ENCODE assay signal across 8 cellular contexts in genomic region chr16:48244080-48244862, GRCh38. TPM values are rescaled to one million over a fixed set of nuclear protein-coding genes. Genes with fewer than 3 reads are reported as not detected.
A peak's percentile ranks its signal among the peaks of the same experiment; 100 is the strongest.
DNase-seq lines count a peak whose midpoint lies in the region; ATAC-seq and TF ChIP-seq lines count a peak whose summit lies in the region.

Gene LONP2, plus strand, starts transcription at chr16:48244300. Its CDS starts 89 bp downstream, at chr16:48244389.

- H3K4me3 ChIP-seq in SU-DHL-6 (ENCODE audit: insufficient read depth, low read length, poor library complexity, severe bottlenecking), result peak within 1 kb of the TSS; percentile 51
- H3K4me3 ChIP-seq in ovary, result peak within 1 kb of the TSS; percentile 78
- H3K4me3 ChIP-seq in thymus (ENCODE audit: low read length), result peak within 1 kb of the TSS; percentile 90

- TF ChIP-seq POLR2A in GM10847 (IDR thresholded peaks at IDR 0.05; ENCODE audit: extremely low read depth, insufficient read length) (peak; percentile 59), ovary (IDR thresholded peaks at IDR 0.05) (peak; percentile 29)

- intact Hi-C loops in Right ventricle myocardium inferior (cut with DNase I), result loop anchor here (10.0 kb wide), 1 partner anchor 291 kb away; no protein-coding TSS in a partner anchor
- intact Hi-C loops in ovary (cut with DNase I), result loop anchor here in 1 of 4 donors (10.0 kb wide), 1 partner anchor 371 kb away; the partner anchor contains the start of gene N4BP1

- H3K27ac Mint-ChIP-seq in activated naive CD8-positive, alpha-beta T cell treated with anti-CD3 and anti-CD28 coated beads, Interleukin-2, amount 10 ng/mL, durations not matched to agents 7 days and 5 days, result peak within 1 kb of the TSS; percentile 92

- H3F3A ChIP-seq in SU-DHL-6 (ENCODE audit: insufficient read depth), result no peaks in the 10 kb centered on the region

- H3K36me3 ChIP-seq in SU-DHL-6 (ENCODE audit: low read length) (no peaks in the 10 kb centered on the region), ovary (no peaks in the 10 kb centered on the region), thymus (ENCODE audit: control insufficient read depth, insufficient read depth) (no peaks in the 10 kb centered on the region)

- H3K9me3 Mint-ChIP-seq in activated naive CD8-positive, alpha-beta T cell treated with anti-CD3 and anti-CD28 coated beads, Interleukin-2, amount 10 ng/mL, durations not matched to agents 7 days and 5 days, result peaks cover 3% of the 10 kb centered on the region

- H4K20me1 ChIP-seq in SU-DHL-6 (ENCODE audit: low read depth, low read length), result no peaks in the 10 kb centered on the region

- no peak for TF ChIP-seq CTCF in SU-DHL-6 (IDR thresholded peaks at IDR 0.05; ENCODE audit: insufficient read depth, low read length, poor library complexity, severe bottlenecking)
- TF ChIP-seq CTCF in ovary (IDR thresholded peaks at IDR 0.05), result no peak

- H3K9ac ChIP-seq in SU-DHL-6 (ENCODE audit: low read length), result peak within 1 kb of the TSS; percentile 85

- H3K27me3 ChIP-seq in SU-DHL-6 (ENCODE audit: low read length), result no peaks in the 10 kb centered on the region
- H3K27me3 ChIP-seq in ovary, result no peaks in the 10 kb centered on the region
- H3K27me3 ChIP-seq in thymus (ENCODE audit: control insufficient read depth, insufficient read depth), result no peaks in the 10 kb centered on the region

- ATAC-seq in HG02610 (IDR thresholded peaks at IDR 0.05; ENCODE audit: unreplicated experiment) (peak; percentile 98), Right ventricle myocardium inferior (peak; percentile 99)
- ATAC-seq in activated naive CD8-positive, alpha-beta T cell treated with anti-CD3 and anti-CD28 coated beads, Interleukin-2, amount 10 ng/mL, durations not matched to agents 7 days and 5 days (ENCODE audit: low read depth), result peak; percentile 93

- TF ChIP-seq EP300 in ovary (IDR thresholded peaks at IDR 0.05), result no peak

- H3K9me2 ChIP-seq in SU-DHL-6 (replicated peaks; ENCODE audit: insufficient read depth, low read length), result no peaks in the 10 kb centered on the region

- H3K9me3 ChIP-seq in SU-DHL-6 (ENCODE audit: insufficient read depth, low read length), result no peaks in the 10 kb centered on the region
- no peaks in the 10 kb centered on the region for H3K9me3 ChIP-seq in ovary
- no peaks in the 10 kb centered on the region for H3K9me3 ChIP-seq in thymus (ENCODE audit: control insufficient read depth)

- POLR2A ChIA-PET in activated naive CD8-positive, alpha-beta T cell treated with anti-CD3 and anti-CD28 coated beads, Interleukin-2, amount 10 ng/mL, durations not matched to agents 7 days and 5 days (lab: Charles Lee), result interaction anchor here (0.8 to 1.3 kb wide), 4 partner anchors 123 to 379 kb away, joined by 3 to 5 read pairs (median 3); partner anchors contain the start of gene SIAH1

- H3K4me1 Mint-ChIP-seq in activated naive CD8-positive, alpha-beta T cell treated with anti-CD3 and anti-CD28 coated beads, Interleukin-2, amount 10 ng/mL, durations not matched to agents 7 days and 5 days, result peaks cover 22% of the 10 kb centered on the region

- peak within 1 kb of the TSS; percentile 22 for H3K27ac ChIP-seq in SU-DHL-6 (ENCODE audit: low read depth, low read length)
- H3K27ac ChIP-seq in ovary, result peak within 1 kb of the TSS; percentile 69 to 75
- peak within 1 kb of the TSS; percentile 94 for H3K27ac ChIP-seq in thymus (ENCODE audit: low read depth)

- peak within 1 kb of the TSS; percentile 85 for H2AFZ ChIP-seq in SU-DHL-6 (ENCODE audit: low read depth, low read length, severe bottlenecking)

- DNase-seq in NCI-H1092 treated with DMSO at 0.1 percent for 48 hours (lab: John Stamatoyannopoulos, UW) (peak; percentile 89), Right ventricle myocardium inferior (ENCODE audit: missing footprints) (peak; percentile 95), ovary (peak; percentile 82 to 93 (median 88))
- DNase-seq in activated naive CD8-positive, alpha-beta T cell treated with anti-CD3 and anti-CD28 coated beads, Interleukin-2, amount 10 ng/mL, durations not matched to agents 7 days and 5 days, result peak; percentile 96

- peak within 1 kb of the TSS; percentile 99 for H3K4me3 Mint-ChIP-seq in activated naive CD8-positive, alpha-beta T cell treated with anti-CD3 and anti-CD28 coated beads, Interleukin-2, amount 10 ng/mL, durations not matched to agents 7 days and 5 days

- 0 to 1% (median 1%) methylated on average over 38 to 63 of the region's 63 CpGs for WGBS in ovary, 3 donors
- under 1% methylated on average over 63 of the region's 63 CpGs for WGBS in thymus

- peak within 1 kb of the TSS; percentile 68 for H3K4me2 ChIP-seq in SU-DHL-6 (ENCODE audit: low read depth, low read length, poor library complexity, severe bottlenecking)

- H3K4me1 ChIP-seq in ovary (ENCODE audit: insufficient read depth) (peaks cover 8% of the 10 kb centered on the region), thymus (ENCODE audit: control insufficient read depth, insufficient read depth, low read length) (peaks cover 5% of the 10 kb centered on the region)

- no peaks in the 10 kb centered on the region for H3K27me3 Mint-ChIP-seq in activated naive CD8-positive, alpha-beta T cell treated with anti-CD3 and anti-CD28 coated beads, Interleukin-2, amount 10 ng/mL, durations not matched to agents 7 days and 5 days

- peaks cover 47% of the 10 kb centered on the region for H3K79me2 ChIP-seq in SU-DHL-6 (ENCODE audit: insufficient read depth, low read length)

- H3K36me3 Mint-ChIP-seq in activated naive CD8-positive, alpha-beta T cell treated with anti-CD3 and anti-CD28 coated beads, Interleukin-2, amount 10 ng/mL, durations not matched to agents 7 days and 5 days, result peaks cover 5% of the 10 kb centered on the region

RNA-seq across cellular contexts. Expression of gene LONP2, which starts in this region (rescaled TPM):
- total RNA-seq in activated naive CD8-positive, alpha-beta T cell treated with anti-CD3 and anti-CD28 coated beads, Interleukin-2, amount 10 ng/mL, durations not matched to agents 7 days and 5 days, result 10 to 100 TPM; 66.3 to 70.0 TPM
- total RNA-seq in Right ventricle myocardium inferior (61.3 TPM), ovary (100 to 1,000 TPM in 1 of 7 donors, 10 to 100 TPM in 6; 45.7 to 101 (median 79.9) TPM)
- polyA plus RNA-seq in ovary (10 to 100 TPM; 30.0 to 56.2 TPM), thymus (39.5 TPM)

Comparison
In these comparisons a context has a peak if more than half of its experiments do, and no peak if none do; other contexts are left out.
1. Peak in every context shown above with its lines: DNase-seq, ATAC-seq, H3K4me3 ChIP-seq and H3K27ac ChIP-seq.
2. H3K27ac ChIP-seq: peak in every context shown above with its lines; median percentile 94 in thymus; 72 in ovary; 22 in SU-DHL-6.